9 cellular contexts compared by ENCODE assay signal in genomic region chr3:54891540-54891897, GRCh38. TPM values are rescaled to one million over a fixed set of nuclear protein-coding genes. Genes with fewer than 3 reads are reported as not detected.
DNase-seq lines count a peak whose midpoint lies in the region; ATAC-seq, FAIRE-seq and TF ChIP-seq lines count a peak whose summit lies in the region.
"Had no signal": no experiment of that assay in that cellular context is flagged by ENCODE, and none has a peak within 500 bp of the region (broad histone marks: within the 10 kb centered on the region; RNA-seq: fewer than 3 reads in every experiment).

No MANE protein-coding gene starts in this region.

- H3K36me3 Mint-ChIP-seq in activated CD4-positive, alpha-beta T cell treated with anti-CD3 and anti-CD28 coated beads, Interleukin-2, amount 10 ng/mL, durations not matched to agents 24 days and 14 days (ENCODE audit: low read depth): no peaks in the 10 kb centered on the region
- no peaks in the 10 kb centered on the region for H3K36me3 Mint-ChIP-seq in naive thymus-derived CD4-positive, alpha-beta T cell

- H3K9me3 Mint-ChIP-seq in activated CD4-positive, alpha-beta T cell treated with anti-CD3 and anti-CD28 coated beads, Interleukin-2, amount 10 ng/mL, durations not matched to agents 24 days and 14 days: no peaks in the 10 kb centered on the region
- peaks cover 0 to 10% (median 2%) of the 10 kb centered on the region in 11 donors for H3K9me3 Mint-ChIP-seq in naive thymus-derived CD4-positive, alpha-beta T cell

- DNase-seq in A172 (ENCODE audit: low spot score): peak; percentile 96
- peak; percentile 96 for DNase-seq in HTR-8/SVneo (ENCODE audit: insufficient read length, low spot score)
- peak; percentile 82 for DNase-seq in left cardiac atrium
- DNase-seq in activated CD4-positive, alpha-beta T cell treated with anti-CD3 and anti-CD28 coated beads, Interleukin-2, amount 10 ng/mL, durations not matched to agents 24 days and 14 days: no peak
- no peak for DNase-seq in naive thymus-derived CD4-positive, alpha-beta T cell
- DNase-seq in stimulated activated CD4-positive, alpha-beta T cell treated with anti-CD3 and anti-CD28 coated beads, Interleukin-15, amount 100 ng/mL, for 24 hours: no peak
- DNase-seq: DND-41 had no signal

- no peak overlapping the region for H3K9ac ChIP-seq in rectal smooth muscle tissue (ENCODE audit: low read length)

- intact Hi-C loops in left cardiac atrium (cut with DNase I): no loop called here
- intact Hi-C loops in activated CD4-positive, alpha-beta T cell treated with anti-CD3 and anti-CD28 coated beads, Interleukin-2, amount 10 ng/mL, durations not matched to agents 24 days and 14 days (cut with micrococcal nuclease): no loop called here
- intact Hi-C loops in naive thymus-derived CD4-positive, alpha-beta T cell (cut with micrococcal nuclease): no loop called here

- no peak overlapping the region for H3K4me3 Mint-ChIP-seq in activated CD4-positive, alpha-beta T cell treated with anti-CD3 and anti-CD28 coated beads, Interleukin-2, amount 10 ng/mL, durations not matched to agents 24 days and 14 days
- H3K4me3 Mint-ChIP-seq in naive thymus-derived CD4-positive, alpha-beta T cell: no peak overlapping the region

- no peaks in the 10 kb centered on the region for H3K36me3 ChIP-seq in rectal smooth muscle tissue (ENCODE audit: control insufficient read depth, insufficient read depth, low read length)
- no peaks in the 10 kb centered on the region for H3K36me3 ChIP-seq in naive thymus-derived CD4-positive, alpha-beta T cell (ENCODE audit: control insufficient read depth in 2 of 3, insufficient read depth in 3 of 3, low read length in 3 of 3)

- no peaks in the 10 kb centered on the region for H3K27me3 ChIP-seq in rectal smooth muscle tissue (ENCODE audit: control insufficient read depth, insufficient read depth, low read length)
- no peaks in the 10 kb centered on the region for H3K27me3 ChIP-seq in naive thymus-derived CD4-positive, alpha-beta T cell (ENCODE audit: control insufficient read depth in 2 of 2, insufficient read depth in 2 of 2, low read length in 2 of 2)

- H3K4me1 Mint-ChIP-seq in activated CD4-positive, alpha-beta T cell treated with anti-CD3 and anti-CD28 coated beads, Interleukin-2, amount 10 ng/mL, durations not matched to agents 24 days and 14 days: no peaks in the 10 kb centered on the region
- H3K4me1 Mint-ChIP-seq in naive thymus-derived CD4-positive, alpha-beta T cell: no peaks in the 10 kb centered on the region

- no peak overlapping the region for H3K4me3 ChIP-seq in rectal smooth muscle tissue (ENCODE audit: low read length)
- H3K4me3 ChIP-seq in naive thymus-derived CD4-positive, alpha-beta T cell (ENCODE audit: low read length): no peak overlapping the region

- H3K27ac ChIP-seq in VCaP: peak overlapping the region; percentile 89
- H3K27ac ChIP-seq in rectal smooth muscle tissue (ENCODE audit: low read depth, low read length): peak overlapping the region; percentile 83
- H3K27ac ChIP-seq in naive thymus-derived CD4-positive, alpha-beta T cell (ENCODE audit: low read depth, low read length): no peak overlapping the region

- H3K27me3 Mint-ChIP-seq in activated CD4-positive, alpha-beta T cell treated with anti-CD3 and anti-CD28 coated beads, Interleukin-2, amount 10 ng/mL, durations not matched to agents 24 days and 14 days: no peaks in the 10 kb centered on the region
- no peaks in the 10 kb centered on the region for H3K27me3 Mint-ChIP-seq in naive thymus-derived CD4-positive, alpha-beta T cell

- H3K4me1 ChIP-seq in rectal smooth muscle tissue (ENCODE audit: control insufficient read depth, insufficient read depth, low read length): peaks cover 19% of the 10 kb centered on the region
- H3K4me1 ChIP-seq in naive thymus-derived CD4-positive, alpha-beta T cell (ENCODE audit: control insufficient read depth in 2 of 2, insufficient read depth in 2 of 2, low read length in 2 of 2): no peaks in the 10 kb centered on the region

- H3K27ac Mint-ChIP-seq in activated CD4-positive, alpha-beta T cell treated with anti-CD3 and anti-CD28 coated beads, Interleukin-2, amount 10 ng/mL, durations not matched to agents 24 days and 14 days: no peak overlapping the region
- H3K27ac Mint-ChIP-seq in naive thymus-derived CD4-positive, alpha-beta T cell: no peak overlapping the region

- ATAC-seq in left cardiac atrium: peak; percentile 96 to 97
- ATAC-seq in naive thymus-derived CD4-positive, alpha-beta T cell: no peak

- POLR2A ChIA-PET in naive thymus-derived CD4-positive, alpha-beta T cell (lab: Charles Lee): no interaction called here

- peak; percentile 93 for FAIRE-seq in HTR-8/SVneo (lab: Jason Lieb, UNC)

- peak; percentile 67 for TF ChIP-seq CTCF in VCaP (conservative IDR thresholded peaks at IDR 0.05)

- CTCF ChIA-PET in naive thymus-derived CD4-positive, alpha-beta T cell (lab: Charles Lee): no interaction called here

- H3K9me3 ChIP-seq in naive thymus-derived CD4-positive, alpha-beta T cell (ENCODE audit: control insufficient read depth in 2 of 3, low read length in 3 of 3): no peaks in the 10 kb centered on the region

RNA-seq across cellular contexts. Expression of gene LRTM1, which starts 36.3 kb away (rescaled TPM):
- not detected in 2 replicates for total RNA-seq in A172 (2014; rRNA removed; shearing (Covaris generic))
- not detected for total RNA-seq in left cardiac atrium
- not detected in 2 replicates for total RNA-seq in activated CD4-positive, alpha-beta T cell treated with anti-CD3 and anti-CD28 coated beads, Interleukin-2, amount 10 ng/mL, durations not matched to agents 24 days and 14 days
- total RNA-seq in naive thymus-derived CD4-positive, alpha-beta T cell: not detected
- polyA plus RNA-seq in naive thymus-derived CD4-positive, alpha-beta T cell: not detected

Comparison
In these comparisons a context has a peak if more than half of its experiments do, and no peak if none do; other contexts are left out.
1. DNase-seq: peak in A172 (single experiment), HTR-8/SVneo (single experiment) and left cardiac atrium (single experiment); none in activated CD4-positive, alpha-beta T cell treated with anti-CD3 and anti-CD28 coated beads, Interleukin-2, amount 10 ng/mL, durations not matched to agents 24 days and 14 days (single experiment), naive thymus-derived CD4-positive, alpha-beta T cell (0 of 9) and stimulated activated CD4-positive, alpha-beta T cell treated with anti-CD3 and anti-CD28 coated beads, Interleukin-15, amount 100 ng/mL, for 24 hours (single experiment).